In genomic region chr2:67701011-67701410, GRCh38 we compare ENCODE assay signal across 16 cellular contexts.
DNase-seq lines count a peak whose midpoint lies in the region; ATAC-seq and TF ChIP-seq lines count a peak whose summit lies in the region.
"Had no signal": no experiment of that assay in that cellular context is flagged by ENCODE, and none has a peak within 500 bp of the region (broad histone marks: within the 10 kb centered on the region; RNA-seq: fewer than 3 reads in every experiment).

No MANE protein-coding gene starts in this region.

- TF ChIP-seq CTCF in C4-2B (conservative IDR thresholded peaks at IDR 0.05), result no peak
- TF ChIP-seq CTCF in psoas muscle (IDR thresholded peaks at IDR 0.05), result no peak
- no peak for TF ChIP-seq CTCF in uterus (IDR thresholded peaks at IDR 0.05)

- DNase-seq in MG63 (peak; percentile 41), fibroblast of gingiva (ENCODE audit: low read depth) (peak; percentile 65), psoas muscle (no peak), cerebellum (ENCODE audit: low spot score) (no peak), retina (no peak), uterus (no peak), Ammon's horn (ENCODE audit: low spot score) (no peak)
- DNase-seq: CD4-positive, CD25-positive, alpha-beta regulatory T cell; COR-L47; GDM1; Kasumi-1; NCI-H1105; NCI-H82; OCI-M1 had no signal

- WGBS in psoas muscle, 3 donors, result 28 to 76% (median 35%) methylated on average over 4 of the region's 4 CpGs

- intact Hi-C loops in psoas muscle (cut with DNase I), result no loop called here
- intact Hi-C loops in uterus (cut with DNase I; ENCODE audit: low total_unique reads), result no loop called here

- H3K36me3 ChIP-seq in MG63, result no peaks in the 10 kb centered on the region
- no peaks in the 10 kb centered on the region for H3K36me3 ChIP-seq in psoas muscle (ENCODE audit: insufficient read depth in 1 of 2, low read depth in 1 of 2)
- H3K36me3 ChIP-seq in uterus, result no peaks in the 10 kb centered on the region
- H3K36me3 ChIP-seq: HAP-1 had no signal

- H3K9me3 ChIP-seq in MG63 (no peaks in the 10 kb centered on the region), psoas muscle (no peaks in the 10 kb centered on the region), uterus (no peaks in the 10 kb centered on the region)
- H3K9me3 ChIP-seq: HAP-1 had no signal

- H3K4me1 ChIP-seq in psoas muscle (peaks cover 6% of the 10 kb centered on the region), uterus (no peaks in the 10 kb centered on the region)
- H3K4me1 ChIP-seq: HAP-1 had no signal

- ATAC-seq in psoas muscle, result peak in 3 of 4 donors; percentile 53 to 67 (median 64)

- H3K4me3 ChIP-seq in MG63 (no peak overlapping the region), psoas muscle (no peak overlapping the region), uterus (no peak overlapping the region)
- H3K4me3 ChIP-seq: HAP-1 had no signal

- H3K27ac ChIP-seq in C4-2B (peak overlapping the region; percentile 29; the same call in 1 of the 2 replicates), psoas muscle (no peak overlapping the region), uterus (no peak overlapping the region)

- H3K27me3 ChIP-seq in MG63 (no peaks in the 10 kb centered on the region), psoas muscle (ENCODE audit: insufficient read depth in 3 of 3, low read length in 2 of 3) (no peaks in the 10 kb centered on the region), uterus (no peaks in the 10 kb centered on the region)

- TF ChIP-seq POLR2A in uterus (IDR thresholded peaks at IDR 0.05), result no peak

Comparison
In these comparisons a context has a peak if more than half of its experiments do, and no peak if none do; other contexts are left out.
1. DNase-seq: peak in MG63 (single experiment) and fibroblast of gingiva (single experiment); none in psoas muscle (0 of 2), cerebellum (single experiment), retina (single experiment), uterus (0 of 2) and Ammon's horn (single experiment).